ENCODE assay signal across 1 cellular context in genomic region chr15:31782951-31783350, GRCh38.
TF ChIP-seq lines count a peak whose summit lies in the region.

No MANE protein-coding gene starts in this region.

TF ChIP-seq in WTC11, 78 proteins besides CTCF, POLR2A, EP300 and RAD21 (continued from another document):
- TF ChIP-seq ZNF532 (CRISPR knock-in tag; IDR thresholded peaks at IDR 0.05; ENCODE audit: borderline replicate concordance) (no peak), AR (CRISPR knock-in tag; IDR thresholded peaks at IDR 0.05) (no peak), IRF1 (CRISPR knock-in tag; IDR thresholded peaks at IDR 0.05) (no peak), SMAD3 (CRISPR knock-in tag; IDR thresholded peaks at IDR 0.05; ENCODE audit: borderline replicate concordance) (no peak), MXD4 (CRISPR knock-in tag; IDR thresholded peaks at IDR 0.05; ENCODE audit: borderline replicate concordance) (no peak), IRF2 (CRISPR knock-in tag; IDR thresholded peaks at IDR 0.05; ENCODE audit: borderline replicate concordance, low read depth) (no peak), ZNF219 (CRISPR knock-in tag; IDR thresholded peaks at IDR 0.05; ENCODE audit: borderline replicate concordance) (no peak), TP53 (CRISPR knock-in tag; IDR thresholded peaks at IDR 0.05) (no peak), FOXJ3 (CRISPR knock-in tag; IDR thresholded peaks at IDR 0.05; ENCODE audit: borderline replicate concordance) (no peak), E2F4 (CRISPR knock-in tag; IDR thresholded peaks at IDR 0.05; ENCODE audit: borderline replicate concordance, low read depth) (no peak), NR2C2 (CRISPR knock-in tag; IDR thresholded peaks at IDR 0.05) (no peak), HMGA2 (CRISPR knock-in tag; IDR thresholded peaks at IDR 0.05) (no peak), ZBTB21 (CRISPR knock-in tag; IDR thresholded peaks at IDR 0.05; ENCODE audit: borderline replicate concordance) (no peak), GABPB1 (CRISPR knock-in tag; IDR thresholded peaks at IDR 0.05) (no peak), NFE2L1 (CRISPR knock-in tag; IDR thresholded peaks at IDR 0.05) (no peak)
